ENCODE assay signal across 19 cellular contexts in the genomic region with DNA sequence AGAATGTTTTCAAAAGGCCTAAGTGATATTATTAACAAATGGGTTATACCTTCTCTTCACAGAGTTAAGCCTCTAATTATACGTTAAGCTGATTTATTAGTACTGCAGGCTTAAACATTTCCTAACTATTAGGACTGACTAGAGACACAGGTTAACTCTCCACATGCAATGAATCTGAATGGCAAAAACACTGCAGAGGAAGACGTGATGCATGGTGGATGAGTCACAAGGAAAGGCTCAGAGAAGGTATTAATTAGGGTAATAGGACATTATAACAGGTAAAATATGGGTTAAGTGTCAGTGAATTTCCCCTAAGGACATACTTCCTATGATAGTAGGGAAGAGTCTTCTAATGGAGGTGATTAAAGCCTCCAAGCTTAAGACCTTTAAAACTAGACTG.
"Had no signal": no experiment of that assay in that cellular context is flagged by ENCODE, and none has a peak within 500 bp of the region (broad histone marks: within the 10 kb centered on the region; RNA-seq: fewer than 3 reads in every experiment).

No MANE protein-coding gene starts in this region.

- DNase-seq: activated CD4-positive, alpha-beta T cell treated with anti-CD3 and anti-CD28 coated beads for 1 hour; activated CD8-positive, alpha-beta memory T cell treated with anti-CD3 and anti-CD28 coated beads for 24 hours; activated CD8-positive, alpha-beta memory T cell treated with anti-CD3 and anti-CD28 coated beads, Interleukin-2, amount 50 U/mL, for 4 hours; activated T-cell treated with anti-CD3 and anti-CD28 coated beads, Interleukin-2, amount 50 U/mL, for 24 hours; effector memory CD4-positive, alpha-beta T cell; gastrocnemius medialis; head of caudate nucleus; hypothalamus; left cardiac atrium; ovary; psoas muscle; right cardiac atrium; stimulated activated CD4-positive, alpha-beta T cell treated with anti-CD3 and anti-CD28 coated beads, Interleukin-12 subunit alpha, Interleukin-12 subunit beta, amount 100 ng/mL, for 4 hours; stimulated activated CD4-positive, alpha-beta T cell treated with anti-CD3 and anti-CD28 coated beads, Interleukin-4, amount 100 ng/mL, for 4 hours; stimulated activated naive CD8-positive, alpha-beta T cell treated with anti-CD3 and anti-CD28 coated beads, Interleukin-15, amount 100 ng/mL, for 72 hours; tibial artery had no signal

- H3K27me3 ChIP-seq: ovary, tibial artery had no signal

- ATAC-seq: activated T-helper 17 cell treated with anti-CD3 and anti-CD28 coated beads, Interleukin-2, amount 50 U/mL, for 72 hours; gastrocnemius medialis; left cardiac atrium; psoas muscle; right cardiac atrium; stimulated activated naive CD8-positive, alpha-beta T cell treated with anti-CD3 and anti-CD28 coated beads, Interleukin-15, amount 100 ng/mL, for 72 hours had no signal

- H3K36me3 ChIP-seq: esophagus muscularis mucosa, gastrocnemius medialis, neutrophil, ovary, tibial artery had no signal

- H3K27ac ChIP-seq: esophagus muscularis mucosa, gastrocnemius medialis, neutrophil, ovary, psoas muscle, tibial artery had no signal

- H3K4me1 ChIP-seq: esophagus muscularis mucosa, gastrocnemius medialis, psoas muscle, tibial artery had no signal

- H3K9me3 ChIP-seq: esophagus muscularis mucosa, gastrocnemius medialis, neutrophil, ovary, psoas muscle, tibial artery had no signal

- H3K4me3 ChIP-seq: esophagus muscularis mucosa, gastrocnemius medialis, ovary, psoas muscle, tibial artery had no signal
